14 cellular contexts compared by ENCODE assay signal in the genomic region with DNA sequence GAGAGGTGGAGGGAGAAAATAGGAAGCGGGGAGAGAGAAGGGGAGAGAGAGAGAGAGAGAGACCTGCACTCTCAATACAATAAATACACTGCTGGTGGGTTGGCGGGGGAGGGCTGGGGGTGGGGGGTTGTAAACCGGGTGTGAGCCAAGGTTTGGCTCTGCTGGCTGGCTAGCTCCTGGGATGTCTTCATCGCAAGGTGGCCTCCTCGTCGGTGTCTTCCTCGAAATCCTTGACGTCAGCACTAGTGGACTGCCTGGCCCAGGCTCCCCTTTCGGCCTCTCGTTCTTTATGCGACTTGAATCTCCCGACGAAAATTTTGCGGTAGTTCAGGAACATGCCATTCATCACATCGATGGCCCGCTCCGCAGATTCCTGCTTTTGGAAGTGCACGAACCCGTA. TPM values are rescaled to one million over a fixed set of nuclear protein-coding genes. Genes with fewer than 3 reads are reported as not detected.
"Had no signal": no experiment of that assay in that cellular context is flagged by ENCODE, and none has a peak within 500 bp of the region (broad histone marks: within the 10 kb centered on the region; RNA-seq: fewer than 3 reads in every experiment).

No MANE protein-coding gene starts in this region.

RNA-seq across cellular contexts. Expression of gene PABPC1L2A, which starts 0.7 kb away (rescaled TPM):
- total RNA-seq: activated B cell treated with CpG ODN at 0.5 μM for 24 hours; activated CD4-positive, alpha-beta memory T cell treated with anti-CD3 and anti-CD28 coated beads for 36 hours; activated CD4-positive, alpha-beta memory T cell treated with anti-CD3 and anti-CD28 coated beads, Interleukin-2, amount 10 ng/mL, durations not matched to agents 7 days and 5 days; activated CD4-positive, alpha-beta T cell treated with anti-CD3 and anti-CD28 coated beads for 36 hours; activated CD4-positive, alpha-beta T cell treated with anti-CD3 and anti-CD28 coated beads, Interleukin-2, amount 10 ng/mL, durations not matched to agents 24 days and 14 days; activated CD4-positive, alpha-beta T cell treated with anti-CD3 and anti-CD28 coated beads, Interleukin-2, amount 10 ng/mL, durations not matched to agents 7 days and 5 days; activated CD8-positive, alpha-beta memory T cell treated with anti-CD3 and anti-CD28 coated beads for 36 hours; activated CD8-positive, alpha-beta memory T cell treated with anti-CD3 and anti-CD28 coated beads, Interleukin-2, amount 10 ng/mL, durations not matched to agents 7 days and 5 days; activated CD8-positive, alpha-beta T cell treated with anti-CD3 and anti-CD28 coated beads for 36 hours; activated CD8-positive, alpha-beta T cell treated with anti-CD3 and anti-CD28 coated beads, Interleukin-2, amount 10 ng/mL, durations not matched to agents 7 days and 5 days; T-cell; T-helper 1 cell treated with Interleukin-12 subunit alpha and Interleukin-12 subunit beta and Interleukin-4 antibody, amounts not matched to agents 30 ng/mL and 1 ng/mL, for 36 hours; T-helper 17 cell; T-helper 2 cell treated with Interferon-gamma antibody and Interleukin-4, amounts not matched to agents 100 ng/mL and 5 ng/mL, for 36 hours had no signal
